ENCODE assay signal across 13 cellular contexts in the genomic region with DNA sequence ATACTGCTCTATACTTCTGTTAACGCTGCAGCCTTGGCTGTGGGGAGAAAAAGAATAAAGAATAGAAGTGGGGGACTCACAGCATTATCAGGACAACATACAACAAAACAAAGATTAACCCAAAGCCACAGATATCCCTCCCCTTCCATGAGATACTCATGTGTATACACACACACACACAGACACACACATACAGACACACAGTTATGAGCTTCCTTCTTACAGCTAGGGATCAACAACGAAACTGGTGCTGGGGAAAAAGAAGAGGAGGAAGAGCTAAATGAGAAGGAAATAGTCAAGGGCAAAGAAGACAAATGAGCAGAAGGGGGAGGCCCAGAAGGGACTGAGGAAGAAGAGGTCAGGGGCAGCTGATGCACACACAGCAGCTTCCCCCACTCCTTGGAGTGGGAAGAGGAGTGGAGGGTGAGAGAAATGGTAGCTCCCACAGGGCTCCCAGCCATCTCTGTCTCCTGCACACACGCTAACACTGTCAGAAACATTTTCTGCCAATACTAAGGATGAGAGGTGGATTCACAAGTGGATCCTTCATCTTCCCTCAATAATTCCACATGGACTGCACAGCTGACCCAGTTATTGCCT.
DNase-seq lines count a peak whose midpoint lies in the region; ATAC-seq and TF ChIP-seq lines count a peak whose summit lies in the region.
"Had no signal": no experiment of that assay in that cellular context is flagged by ENCODE, and none has a peak within 500 bp of the region (broad histone marks: within the 10 kb centered on the region; RNA-seq: fewer than 3 reads in every experiment).

No MANE protein-coding gene starts in this region.

- H3K9me3 Mint-ChIP-seq in endothelial cell (ENCODE audit: unreplicated experiment) = no peaks in the 10 kb centered on the region
- H3K9me3 Mint-ChIP-seq: IgD-negative memory B cell had no signal

- peaks cover 1% of the 10 kb centered on the region for H3K27me3 Mint-ChIP-seq in endothelial cell (ENCODE audit: unreplicated experiment)
- H3K27me3 Mint-ChIP-seq: IgD-negative memory B cell had no signal

- no peaks in the 10 kb centered on the region for H3K9me3 ChIP-seq in mucosa of rectum (ENCODE audit: control insufficient read depth in 2 of 2, low read length in 2 of 2)
- no peaks in the 10 kb centered on the region for H3K9me3 ChIP-seq in testis

- no peak overlapping the region for H3K4me3 ChIP-seq in mucosa of rectum (ENCODE audit: low read length in 2 of 2)
- H3K4me3 ChIP-seq in testis = no peak overlapping the region
- H3K4me3 ChIP-seq: SK-N-MC had no signal

- 28 to 46% methylated on average over 3 of the region's 3 CpGs for WGBS in testis, 2 donors

- no peak overlapping the region for H3K4me3 Mint-ChIP-seq in endothelial cell (ENCODE audit: unreplicated experiment)
- H3K4me3 Mint-ChIP-seq: IgD-negative memory B cell had no signal

- H3K27me3 ChIP-seq in mucosa of rectum (ENCODE audit: control insufficient read depth in 2 of 2, insufficient read depth in 2 of 2, low read length in 2 of 2) (no peaks in the 10 kb centered on the region), testis (no peaks in the 10 kb centered on the region)

- TF ChIP-seq CTCF in endothelial cell (IDR thresholded peaks at IDR 0.05; ENCODE audit: unreplicated experiment) (no peak), testis (IDR thresholded peaks at IDR 0.05) (no peak)

- DNase-seq in DMS79 treated with DMSO at 0.1 percent for 48 hours (lab: John Stamatoyannopoulos, UW) (peak; percentile 9), DMS79 (lab: John Stamatoyannopoulos, UW) (no peak), endothelial cell (ENCODE audit: low spot score) (no peak), testis (no peak), NK-92 (lab: John Stamatoyannopoulos, UW; ENCODE audit: unreplicated experiment) (no peak), NCI-H2196 treated with DMSO at 0.1 percent for 48 hours (lab: John Stamatoyannopoulos, UW; ENCODE audit: unreplicated experiment) (no peak)
- DNase-seq: activated CD4-positive, alpha-beta T cell treated with anti-CD3 and anti-CD28 coated beads, Interleukin-2, amount 50 U/mL, for 4 hours; DMS153 had no signal

- peak overlapping the region; percentile 45 for H3K27ac Mint-ChIP-seq in endothelial cell (ENCODE audit: unreplicated experiment)
- H3K27ac Mint-ChIP-seq: IgD-negative memory B cell had no signal

- H3K4me1 ChIP-seq in mucosa of rectum (ENCODE audit: control insufficient read depth in 2 of 2, insufficient read depth in 2 of 2, low read length in 2 of 2) (peaks cover 0 to 5% of the 10 kb centered on the region in 2 donors), testis (peaks cover 21% of the 10 kb centered on the region)

- H3K36me3 Mint-ChIP-seq in endothelial cell (ENCODE audit: low read depth, unreplicated experiment) = peaks cover 4% of the 10 kb centered on the region

- H3K4me1 Mint-ChIP-seq in endothelial cell (ENCODE audit: unreplicated experiment) = peaks cover 23% of the 10 kb centered on the region

- H3K27ac ChIP-seq in mucosa of rectum (ENCODE audit: low read depth in 2 of 2, low read length in 2 of 2) (peak overlapping the region; percentile 59), testis (peak overlapping the region; percentile 73 to 82)
- H3K27ac ChIP-seq: 22Rv1, SK-N-MC had no signal

- intact Hi-C loops in testis (cut with DNase I; ENCODE audit: low total_unique reads) = no loop called here

- TF ChIP-seq POLR2A in testis (IDR thresholded peaks at IDR 0.05) = no peak

- H3K9ac ChIP-seq in mucosa of rectum (ENCODE audit: low read depth in 1 of 2, low read length in 2 of 2) = peak overlapping the region in 1 of 2 donors; percentile 5

- H3K36me3 ChIP-seq in mucosa of rectum (ENCODE audit: control insufficient read depth in 2 of 2, insufficient read depth in 2 of 2, low read length in 2 of 2) (peaks cover 0 to 9% of the 10 kb centered on the region in 2 donors), testis (ENCODE audit: low read depth, missing control alignments) (no peaks in the 10 kb centered on the region)

- ATAC-seq in HG02884 (IDR thresholded peaks at IDR 0.05; ENCODE audit: unreplicated experiment) = no peak
